ENCODE assay signal across 2 cellular contexts in genomic region chr3:13403818-13404216, GRCh38.
TF ChIP-seq lines count a peak whose summit lies in the region.

No MANE protein-coding gene starts in this region.

TF ChIP-seq in HepG2, 621 proteins besides CTCF, POLR2A, EP300 and RAD21:
- TF ChIP-seq PHF8 (CRISPR knock-in tag; IDR thresholded peaks at IDR 0.05), result no peak
- no peak for TF ChIP-seq MLLT10 (CRISPR knock-in tag; IDR thresholded peaks at IDR 0.05)
- no peak for TF ChIP-seq KDM2A (CRISPR knock-in tag; IDR thresholded peaks at IDR 0.05; ENCODE audit: borderline replicate concordance, low read depth)
- TF ChIP-seq NR2C2 (CRISPR knock-in tag; IDR thresholded peaks at IDR 0.05; ENCODE audit: borderline replicate concordance), result no peak
TF ChIP-seq in HepG2: peak in this region for 0.

TF ChIP-seq in WTC11, 78 proteins besides CTCF, POLR2A, EP300 and RAD21:
- TF ChIP-seq EMX1 (CRISPR knock-in tag; IDR thresholded peaks at IDR 0.05) (no peak), IRF2 (CRISPR knock-in tag; IDR thresholded peaks at IDR 0.05; ENCODE audit: borderline replicate concordance, low read depth) (no peak), FOXK1 (CRISPR knock-in tag; IDR thresholded peaks at IDR 0.05) (no peak), MXD4 (CRISPR knock-in tag; IDR thresholded peaks at IDR 0.05; ENCODE audit: borderline replicate concordance) (no peak), RORB (CRISPR knock-in tag; IDR thresholded peaks at IDR 0.05) (no peak), ATF1 (CRISPR knock-in tag; IDR thresholded peaks at IDR 0.05) (no peak)
- TF ChIP-seq, protein P1, sequence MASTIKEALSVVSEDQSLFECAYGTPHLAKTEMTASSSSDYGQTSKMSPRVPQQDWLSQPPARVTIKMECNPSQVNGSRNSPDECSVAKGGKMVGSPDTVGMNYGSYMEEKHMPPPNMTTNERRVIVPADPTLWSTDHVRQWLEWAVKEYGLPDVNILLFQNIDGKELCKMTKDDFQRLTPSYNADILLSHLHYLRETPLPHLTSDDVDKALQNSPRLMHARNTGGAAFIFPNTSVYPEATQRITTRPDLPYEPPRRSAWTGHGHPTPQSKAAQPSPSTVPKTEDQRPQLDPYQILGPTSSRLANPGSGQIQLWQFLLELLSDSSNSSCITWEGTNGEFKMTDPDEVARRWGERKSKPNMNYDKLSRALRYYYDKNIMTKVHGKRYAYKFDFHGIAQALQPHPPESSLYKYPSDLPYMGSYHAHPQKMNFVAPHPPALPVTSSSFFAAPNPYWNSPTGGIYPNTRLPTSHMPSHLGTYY (CRISPR knock-in tag; IDR thresholded peaks at IDR 0.05), result no peak
